12 cellular contexts compared by ENCODE assay signal in the genomic region with DNA sequence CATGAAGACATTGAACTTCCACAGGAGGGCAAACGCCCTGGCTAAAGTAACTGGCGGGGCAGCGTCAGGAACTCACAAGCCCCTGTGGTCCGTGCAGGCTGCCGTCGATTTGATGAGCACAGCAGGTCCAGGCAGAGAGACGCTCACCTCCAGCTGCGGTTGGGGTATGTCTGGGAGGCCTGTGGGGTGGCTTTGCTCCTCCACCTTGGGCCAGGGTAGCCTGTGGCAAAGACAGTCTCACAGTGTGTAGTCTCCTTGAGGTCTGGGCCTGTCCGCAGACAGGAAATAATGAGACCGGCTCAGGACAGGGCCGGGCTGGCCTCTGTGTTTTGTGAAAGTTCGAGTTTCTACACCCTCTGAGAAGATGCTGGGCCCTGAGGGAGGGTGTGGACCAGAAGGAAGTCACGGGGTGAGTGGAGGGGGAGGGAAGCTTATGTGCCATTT.
DNase-seq lines count a peak whose midpoint lies in the region; ATAC-seq and TF ChIP-seq lines count a peak whose summit lies in the region.
"Had no signal": no experiment of that assay in that cellular context is flagged by ENCODE, and none has a peak within 500 bp of the region (broad histone marks: within the 10 kb centered on the region; RNA-seq: fewer than 3 reads in every experiment).

No MANE protein-coding gene starts in this region.

- H2AFZ ChIP-seq in GM23248, result peak overlapping the region; percentile 49
- H2AFZ ChIP-seq: GM23338 had no signal

- in situ Hi-C loops in GM23248 (cut with MboI) (no loop called here), GM13976 (cut with MboI; ENCODE audit: low sequenced_read_pairs, unreplicated experiment) (no loop called here)

- no peaks in the 10 kb centered on the region for H3K4me1 ChIP-seq in GM23248 (ENCODE audit: insufficient read depth)
- H3K4me1 ChIP-seq in sigmoid colon, result no peaks in the 10 kb centered on the region

- H3K4me2 ChIP-seq in GM23248 (ENCODE audit: unreplicated experiment), result no peak overlapping the region
- H3K4me2 ChIP-seq: GM23338 had no signal

- ATAC-seq in left lobe of liver (peak; percentile 55), HG03439 (IDR thresholded peaks at IDR 0.05; ENCODE audit: unreplicated experiment) (no peak), SK-N-SH treated with all-trans-retinoic acid at 6 μM for 48 hours (no peak)
- ATAC-seq: GM23338 had no signal

- intact Hi-C loops in sigmoid colon (cut with DNase I), result no loop called here

- no peak overlapping the region for H3K27ac Mint-ChIP-seq in chondrocyte (ENCODE audit: unreplicated experiment)
- H3K27ac Mint-ChIP-seq: GM23338 had no signal

- H3K9me3 ChIP-seq in GM23248 (ENCODE audit: low read depth), result no peaks in the 10 kb centered on the region
- H3K9me3 ChIP-seq in sigmoid colon, result no peaks in the 10 kb centered on the region
- H3K9me3 ChIP-seq: ascending aorta had no signal

- WGBS in GM23248 (ENCODE audit: low coverage in 1 of 2, low lambda C conversion rate in 2 of 2, missing lambda C conversion rate in 2 of 2), 2 experiments, result 56 to 60% methylated on average over 13 of the region's 13 CpGs
- WGBS in sigmoid colon, 2 donors, result 79 to 85% methylated on average over 13 of the region's 13 CpGs

- H3K4me3 Mint-ChIP-seq in chondrocyte (ENCODE audit: unreplicated experiment), result no peak overlapping the region
- H3K4me3 Mint-ChIP-seq: GM23338 had no signal

- no peaks in the 10 kb centered on the region for H3K79me2 ChIP-seq in GM23248 (ENCODE audit: insufficient read depth)

- TF ChIP-seq CTCF in chondrocyte (IDR thresholded peaks at IDR 0.05) (no peak), sigmoid colon (IDR thresholded peaks at IDR 0.05) (no peak), GM13976 (IDR thresholded peaks at IDR 0.05; ENCODE audit: borderline replicate concordance, control extremely low read depth, extremely low read depth, insufficient read depth, missing control alignments) (no peak)

- H3K36me3 Mint-ChIP-seq in chondrocyte (ENCODE audit: low read depth), result no peaks in the 10 kb centered on the region

- H3K36me3 ChIP-seq in GM23248 (ENCODE audit: low read depth) (no peaks in the 10 kb centered on the region), sigmoid colon (no peaks in the 10 kb centered on the region)
- H3K36me3 ChIP-seq: ascending aorta had no signal

- no peak overlapping the region for H3K9ac ChIP-seq in GM23248

- no peaks in the 10 kb centered on the region for H3F3A ChIP-seq in GM23248 (ENCODE audit: insufficient read depth)

- H3K27ac ChIP-seq in GM23248 (no peak overlapping the region), sigmoid colon (peak overlapping the region in 2 of 4 donors; percentile 22 to 42)
- H3K27ac ChIP-seq: ascending aorta, C4-2B, VCaP had no signal

- TF ChIP-seq POLR2A in sigmoid colon (IDR thresholded peaks at IDR 0.05), result no peak

- H3K4me3 ChIP-seq in GM23248, result no peak overlapping the region
- no peak overlapping the region for H3K4me3 ChIP-seq in sigmoid colon
- H3K4me3 ChIP-seq: ascending aorta, GM23338 had no signal

- no peak for TF ChIP-seq EP300 in sigmoid colon (IDR thresholded peaks at IDR 0.05)

- H3K9me2 ChIP-seq in GM23248 (ENCODE audit: insufficient read depth), result no peaks in the 10 kb centered on the region

- H3K27me3 ChIP-seq in GM23248 (replicated peaks; ENCODE audit: insufficient read depth) (no peaks in the 10 kb centered on the region), sigmoid colon (no peaks in the 10 kb centered on the region)
- H3K27me3 ChIP-seq: ascending aorta had no signal

- H3K4me1 Mint-ChIP-seq in chondrocyte (ENCODE audit: low read depth), result peaks cover 14% of the 10 kb centered on the region

- no peaks in the 10 kb centered on the region for H4K20me1 ChIP-seq in GM23248 (ENCODE audit: insufficient read depth)

- peaks cover under 1% of the 10 kb centered on the region for H3K9me3 Mint-ChIP-seq in chondrocyte (ENCODE audit: low read depth)

- H3K27me3 Mint-ChIP-seq in chondrocyte (ENCODE audit: low read depth), result no peaks in the 10 kb centered on the region

- peak; percentile 34 for DNase-seq in GM23248
- DNase-seq in chondrocyte (ENCODE audit: low spot score), result peak; percentile 46
- DNase-seq in left lobe of liver (ENCODE audit: low spot score), result peak; percentile 44
- DNase-seq in sigmoid colon, result peak; percentile 74
- DNase-seq in effector CD4-positive, alpha-beta T cell, result no peak
- no peak for DNase-seq in GM13976 (ENCODE audit: low spot score)

TF ChIP-seq in SK-N-SH treated with all-trans-retinoic acid at 6 μM for 48 hours, 23 proteins besides CTCF, POLR2A, EP300 and RAD21:
- no peak for TF ChIP-seq ARNTL (CRISPR knock-in tag; IDR thresholded peaks at IDR 0.05; ENCODE audit: borderline replicate concordance, low read depth)
- no peak for TF ChIP-seq ISL1 (CRISPR knock-in tag; IDR thresholded peaks at IDR 0.05)
- no peak for TF ChIP-seq CSDC2 (CRISPR knock-in tag; IDR thresholded peaks at IDR 0.05)
- TF ChIP-seq, protein P1, sequence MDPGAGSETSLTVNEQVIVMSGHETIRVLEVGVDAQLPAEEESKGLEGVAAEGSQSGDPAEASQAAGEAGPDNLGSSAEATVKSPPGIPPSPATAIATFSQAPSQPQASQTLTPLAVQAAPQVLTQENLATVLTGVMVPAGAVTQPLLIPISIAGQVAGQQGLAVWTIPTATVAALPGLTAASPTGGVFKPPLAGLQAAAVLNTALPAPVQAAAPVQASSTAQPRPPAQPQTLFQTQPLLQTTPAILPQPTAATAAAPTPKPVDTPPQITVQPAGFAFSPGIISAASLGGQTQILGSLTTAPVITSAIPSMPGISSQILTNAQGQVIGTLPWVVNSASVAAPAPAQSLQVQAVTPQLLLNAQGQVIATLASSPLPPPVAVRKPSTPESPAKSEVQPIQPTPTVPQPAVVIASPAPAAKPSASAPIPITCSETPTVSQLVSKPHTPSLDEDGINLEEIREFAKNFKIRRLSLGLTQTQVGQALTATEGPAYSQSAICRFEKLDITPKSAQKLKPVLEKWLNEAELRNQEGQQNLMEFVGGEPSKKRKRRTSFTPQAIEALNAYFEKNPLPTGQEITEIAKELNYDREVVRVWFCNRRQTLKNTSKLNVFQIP (CRISPR knock-in tag; IDR thresholded peaks at IDR 0.05; ENCODE audit: borderline replicate concordance, low read depth), result no peak
- TF ChIP-seq TCF4 (CRISPR knock-in tag; IDR thresholded peaks at IDR 0.05; ENCODE audit: borderline replicate concordance), result no peak
- TF ChIP-seq OSR1 (CRISPR knock-in tag; IDR thresholded peaks at IDR 0.05), result no peak
- TF ChIP-seq, protein P2, sequence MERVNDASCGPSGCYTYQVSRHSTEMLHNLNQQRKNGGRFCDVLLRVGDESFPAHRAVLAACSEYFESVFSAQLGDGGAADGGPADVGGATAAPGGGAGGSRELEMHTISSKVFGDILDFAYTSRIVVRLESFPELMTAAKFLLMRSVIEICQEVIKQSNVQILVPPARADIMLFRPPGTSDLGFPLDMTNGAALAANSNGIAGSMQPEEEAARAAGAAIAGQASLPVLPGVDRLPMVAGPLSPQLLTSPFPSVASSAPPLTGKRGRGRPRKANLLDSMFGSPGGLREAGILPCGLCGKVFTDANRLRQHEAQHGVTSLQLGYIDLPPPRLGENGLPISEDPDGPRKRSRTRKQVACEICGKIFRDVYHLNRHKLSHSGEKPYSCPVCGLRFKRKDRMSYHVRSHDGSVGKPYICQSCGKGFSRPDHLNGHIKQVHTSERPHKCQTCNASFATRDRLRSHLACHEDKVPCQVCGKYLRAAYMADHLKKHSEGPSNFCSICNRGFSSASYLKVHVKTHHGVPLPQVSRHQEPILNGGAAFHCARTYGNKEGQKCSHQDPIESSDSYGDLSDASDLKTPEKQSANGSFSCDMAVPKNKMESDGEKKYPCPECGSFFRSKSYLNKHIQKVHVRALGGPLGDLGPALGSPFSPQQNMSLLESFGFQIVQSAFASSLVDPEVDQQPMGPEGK (CRISPR knock-in tag; IDR thresholded peaks at IDR 0.05; ENCODE audit: borderline replicate concordance), result no peak
- no peak for TF ChIP-seq SNAI2 (CRISPR knock-in tag; IDR thresholded peaks at IDR 0.05)
- no peak for TF ChIP-seq BACH2 (CRISPR knock-in tag; IDR thresholded peaks at IDR 0.05; ENCODE audit: borderline replicate concordance)
- TF ChIP-seq RARB (CRISPR knock-in tag; IDR thresholded peaks at IDR 0.05), result no peak
- TF ChIP-seq PPARA (CRISPR knock-in tag; IDR thresholded peaks at IDR 0.05; ENCODE audit: borderline replicate concordance), result no peak
- no peak for TF ChIP-seq ZNF8 (CRISPR knock-in tag; IDR thresholded peaks at IDR 0.05)
- TF ChIP-seq ZC3H10 (CRISPR knock-in tag; IDR thresholded peaks at IDR 0.05), result no peak
- no peak for TF ChIP-seq ZNF70 (CRISPR knock-in tag; IDR thresholded peaks at IDR 0.05)
- no peak for TF ChIP-seq GLIS3 (CRISPR knock-in tag; IDR thresholded peaks at IDR 0.05)
- no peak for TF ChIP-seq ESRRG (CRISPR knock-in tag; IDR thresholded peaks at IDR 0.05)

Comparison
In these comparisons a context has a peak if more than half of its experiments do, and no peak if none do; other contexts are left out.
1. DNase-seq: peak in GM23248 (single experiment), chondrocyte (single experiment), left lobe of liver (single experiment) and sigmoid colon (single experiment); none in effector CD4-positive, alpha-beta T cell (single experiment) and GM13976 (single experiment).